ENCODE assay signal across 10 cellular contexts in genomic region chr3:26087751-26088150, GRCh38.
"Had no signal": no experiment of that assay in that cellular context is flagged by ENCODE, and none has a peak within 500 bp of the region (broad histone marks: within the 10 kb centered on the region; RNA-seq: fewer than 3 reads in every experiment).

No MANE protein-coding gene starts in this region.

- DNase-seq: H9, HCEC 1CT, HFFc6, KG1 had no signal

- H3K36me3 Mint-ChIP-seq: IgD-negative memory B cell had no signal

- FAIRE-seq: H1, H54, HepG2 had no signal

- H3K4me3 Mint-ChIP-seq: GM23338, H9, HFFc6, IgD-negative memory B cell had no signal

- H3K4me2 ChIP-seq: GM23338 had no signal

- ATAC-seq: GM23338, HepG2 had no signal

- H3K27ac Mint-ChIP-seq: GM23338, H9, HFFc6, IgD-negative memory B cell had no signal

- H3K27ac ChIP-seq: HL-60 had no signal

- H3K4me1 Mint-ChIP-seq: GM23338, H9, IgD-negative memory B cell had no signal

- H3K27me3 Mint-ChIP-seq: IgD-negative memory B cell had no signal

- H3K4me3 ChIP-seq: GM23338 had no signal
